12 cellular contexts compared by ENCODE assay signal in genomic region chr7:15555385-15555859, GRCh38. TPM values are rescaled to one million over a fixed set of nuclear protein-coding genes. Genes with fewer than 3 reads are reported as not detected.
DNase-seq lines count a peak whose midpoint lies in the region; ATAC-seq, FAIRE-seq and TF ChIP-seq lines count a peak whose summit lies in the region.
"Had no signal": no experiment of that assay in that cellular context is flagged by ENCODE, and none has a peak within 500 bp of the region (broad histone marks: within the 10 kb centered on the region; RNA-seq: fewer than 3 reads in every experiment).

No MANE protein-coding gene starts in this region.

- TF ChIP-seq CTCF in epithelial cell of esophagus (IDR thresholded peaks at IDR 0.05; ENCODE audit: insufficient read depth, low read depth, low read length, missing control alignments) (peak; percentile 28), mammary epithelial cell (conservative IDR thresholded peaks at IDR 0.05 in 1 of 2, IDR thresholded peaks at IDR 0.05 in 1 of 2; ENCODE audit: extremely low read depth in 1 of 2, insufficient read depth in 1 of 2, low read depth in 1 of 2, low read length in 2 of 2) (no peak)

- H3K9me3 ChIP-seq in mammary epithelial cell (replicated peaks; ENCODE audit: insufficient read depth, low read length): no peaks in the 10 kb centered on the region

- intact Hi-C loops in mammary epithelial cell (cut with micrococcal nuclease): no loop called here

- H3K4me3 ChIP-seq in epithelial cell of esophagus (ENCODE audit: low read length) (no peak overlapping the region), mammary epithelial cell (replicated peaks in 1 of 3; ENCODE audit: insufficient read depth in 1 of 3, low read depth in 2 of 3, low read length in 3 of 3) (no peak overlapping the region)

- ATAC-seq in GM18502 (IDR thresholded peaks at IDR 0.05; ENCODE audit: poor library complexity, unreplicated experiment): no peak
- ATAC-seq: naive thymus-derived CD8-positive, alpha-beta T cell had no signal

- H3K4me2 ChIP-seq in mammary epithelial cell (ENCODE audit: insufficient read depth, low read depth, low read length): no peak overlapping the region

- in situ Hi-C loops in mammary epithelial cell (cut with MboI; ENCODE audit: low sequenced_read_pairs in 2 of 2): no loop called here

- 90% methylated on average over 4 of the region's 4 CpGs for WGBS in mammary epithelial cell (ENCODE audit: low coverage, missing lambda C conversion rate)

- DNase-seq in DMS 273 (lab: John Stamatoyannopoulos, UW; ENCODE audit: unreplicated experiment): peak; percentile 25
- DNase-seq in DMS 273 treated with DMSO at 0.1 percent for 48 hours (lab: John Stamatoyannopoulos, UW): no peak
- DNase-seq in NCI-H2196 treated with DMSO at 0.1 percent for 48 hours (lab: John Stamatoyannopoulos, UW; ENCODE audit: unreplicated experiment): peak; percentile 69
- peak; percentile 81 for DNase-seq in epithelial cell of esophagus (ENCODE audit: low read depth)
- peak; percentile 58 for DNase-seq in pons (ENCODE audit: low spot score)
- no peak for DNase-seq in GM12892 (ENCODE audit: insufficient read length)
- DNase-seq in mammary epithelial cell: no peak
- DNase-seq: naive thymus-derived CD8-positive, alpha-beta T cell; NCI-H1048 had no signal

- no peaks in the 10 kb centered on the region for H3K36me3 ChIP-seq in mammary epithelial cell (ENCODE audit: insufficient read depth, low read length)

- no peak overlapping the region for H2AFZ ChIP-seq in mammary epithelial cell (ENCODE audit: low read depth, low read length)

- no peaks in the 10 kb centered on the region for H3K4me1 ChIP-seq in mammary epithelial cell (ENCODE audit: insufficient read depth, low read length)

- TF ChIP-seq POLR2A in GM12892 (IDR thresholded peaks at IDR 0.05; ENCODE audit: low read depth, low read length): no peak

- no TSS peak for BruUV-seq in mammary epithelial cell (replicated peaks; lab: Mats Ljungman, UMichigan)

- CTCF ChIA-PET in mammary epithelial cell (lab: Charles Lee; ENCODE audit: low non-redundant PET): no interaction called here

- H3K79me2 ChIP-seq in mammary epithelial cell (ENCODE audit: insufficient read depth, low read length): no peaks in the 10 kb centered on the region

- H3K27me3 ChIP-seq in mammary epithelial cell (ENCODE audit: insufficient read depth, low read length): no peaks in the 10 kb centered on the region

- H4K20me1 ChIP-seq in mammary epithelial cell (ENCODE audit: insufficient read depth, low read length): no peaks in the 10 kb centered on the region

- no peak for FAIRE-seq in GM12892 (lab: Jason Lieb, UNC)

- no peak overlapping the region for H3K27ac ChIP-seq in mammary epithelial cell (ENCODE audit: insufficient read depth, low read depth, low read length)

- H3K9ac ChIP-seq in mammary epithelial cell (ENCODE audit: insufficient read depth, low read length): no peak overlapping the region

- dilution Hi-C loops in mammary epithelial cell (cut with HindIII; ENCODE audit: low sequenced_read_pairs): no loop called here

RNA-seq across cellular contexts. Expression of gene AGMO, which starts 6.4 kb away (rescaled TPM):
- not detected for polyA plus RNA-seq in GM12892 (2012; ENCODE audit: missing spikeins)
- not detected for total RNA-seq in mammary epithelial cell
- not detected for polyA plus RNA-seq in mammary epithelial cell
- not detected for polyA minus RNA-seq in mammary epithelial cell
- total RNA-seq: A172; activated CD8-positive, alpha-beta memory T cell treated with anti-CD3 and anti-CD28 coated beads for 36 hours; naive thymus-derived CD8-positive, alpha-beta T cell had no signal
- polyA plus RNA-seq: naive thymus-derived CD8-positive, alpha-beta T cell had no signal

Comparison
In these comparisons a context has a peak if more than half of its experiments do, and no peak if none do; other contexts are left out.
1. DNase-seq: peak in DMS 273 (single experiment), NCI-H2196 treated with DMSO at 0.1 percent for 48 hours (single experiment), epithelial cell of esophagus (single experiment) and pons (single experiment); none in DMS 273 treated with DMSO at 0.1 percent for 48 hours (single experiment), GM12892 (single experiment) and mammary epithelial cell (single experiment).